ENCODE assay signal across 25 cellular contexts in genomic region chr18:63613420-63613819, GRCh38. TPM values are rescaled to one million over a fixed set of nuclear protein-coding genes. Genes with fewer than 3 reads are reported as not detected.
DNase-seq lines count a peak whose midpoint lies in the region; ATAC-seq, FAIRE-seq and TF ChIP-seq lines count a peak whose summit lies in the region.
"Had no signal": no experiment of that assay in that cellular context is flagged by ENCODE, and none has a peak within 500 bp of the region (broad histone marks: within the 10 kb centered on the region; RNA-seq: fewer than 3 reads in every experiment).

No MANE protein-coding gene starts in this region.

- WGBS in esophagus muscularis mucosa = 82% methylated on average over 4 of the region's 4 CpGs

- ATAC-seq in WTC11 (peak; percentile 57), GM21515 (IDR thresholded peaks at IDR 0.05; ENCODE audit: unreplicated experiment) (no peak), HG03439 (IDR thresholded peaks at IDR 0.05; ENCODE audit: unreplicated experiment) (no peak)
- ATAC-seq: GM12878 had no signal

- peaks cover 12% of the 10 kb centered on the region for H3K4me1 Mint-ChIP-seq in WTC11
- H3K4me1 Mint-ChIP-seq: CD4-positive, CD25-positive, alpha-beta regulatory T cell; CD8-positive, alpha-beta memory T cell had no signal

- H3K27me3 Mint-ChIP-seq in WTC11 (ENCODE audit: low read depth) = no peaks in the 10 kb centered on the region

- intact Hi-C loops in esophagus muscularis mucosa (cut with DNase I) = no loop called here

- DNase-seq in NCI-H510A (lab: John Stamatoyannopoulos, UW) = peak; percentile 16
- DNase-seq in WTC11 (ENCODE audit: low spot score) = no peak
- DNase-seq in esophagus muscularis mucosa (ENCODE audit: extremely low spot score) = peak; percentile 83
- DNase-seq in GM12891 (ENCODE audit: insufficient read length, low spot score) = no peak
- DNase-seq in activated T-cell treated with anti-CD3 and anti-CD28 coated beads for 4 hours = no peak
- DNase-seq: ACHN; BE2C; C1 segment of cervical spinal cord; CD4-positive, CD25-positive, alpha-beta regulatory T cell; CD8-positive, alpha-beta memory T cell; COR-L47; DMS 273 treated with DMSO at 0.1 percent for 48 hours; DMS53; DND-41; EL; GOT3; H9 had no signal

- H3K4me3 ChIP-seq in esophagus muscularis mucosa = no peak overlapping the region
- H3K4me3 ChIP-seq: GM12878 had no signal

- no peaks in the 10 kb centered on the region for H3K36me3 ChIP-seq in esophagus muscularis mucosa
- H3K36me3 ChIP-seq: BE2C had no signal

- peaks cover 6% of the 10 kb centered on the region for H3K9me3 Mint-ChIP-seq in WTC11
- H3K9me3 Mint-ChIP-seq: H9 had no signal

- TF ChIP-seq EP300 in esophagus muscularis mucosa (IDR thresholded peaks at IDR 0.05) = no peak

- POLR2A ChIA-PET in WTC11 (lab: Charles Lee) = no interaction called here

- TF ChIP-seq CTCF in WTC11 (IDR thresholded peaks at IDR 0.05) (no peak), esophagus muscularis mucosa (IDR thresholded peaks at IDR 0.05) (no peak)

- CTCF ChIA-PET in WTC11 (lab: Charles Lee) = no interaction called here

- H3K4me3 Mint-ChIP-seq in WTC11 = no peak overlapping the region
- H3K4me3 Mint-ChIP-seq: CD4-positive, CD25-positive, alpha-beta regulatory T cell; CD8-positive, alpha-beta memory T cell; H9 had no signal

- TF ChIP-seq POLR2A in esophagus muscularis mucosa (IDR thresholded peaks at IDR 0.05; ENCODE audit: low read depth) = no peak
- no peak for TF ChIP-seq POLR2A in GM12891 (IDR thresholded peaks at IDR 0.05; ENCODE audit: low read depth, low read length)

- no peak overlapping the region for H3K27ac ChIP-seq in esophagus muscularis mucosa (replicated peaks in 1 of 4)
- H3K27ac ChIP-seq: HL-60 had no signal

- H3K27ac Mint-ChIP-seq in WTC11 = no peak overlapping the region
- H3K27ac Mint-ChIP-seq: CD4-positive, CD25-positive, alpha-beta regulatory T cell; CD8-positive, alpha-beta memory T cell; H9 had no signal

- no peaks in the 10 kb centered on the region for H3K9me3 ChIP-seq in esophagus muscularis mucosa
- H3K9me3 ChIP-seq: BE2C had no signal

- no peaks in the 10 kb centered on the region for H3K4me1 ChIP-seq in esophagus muscularis mucosa
- H3K4me1 ChIP-seq: BE2C had no signal

- H3K36me3 Mint-ChIP-seq in WTC11 = no peaks in the 10 kb centered on the region
- H3K36me3 Mint-ChIP-seq: CD4-positive, CD25-positive, alpha-beta regulatory T cell; CD8-positive, alpha-beta memory T cell had no signal

- no peaks in the 10 kb centered on the region for H3K27me3 ChIP-seq in esophagus muscularis mucosa
- H3K27me3 ChIP-seq: BE2C had no signal

- no peak for FAIRE-seq in GM12891 (lab: Jason Lieb, UNC)
- FAIRE-seq: A204.1, GM12878, GM19239 had no signal

TF ChIP-seq in WTC11, 78 proteins besides CTCF, POLR2A, EP300 and RAD21 (continues in another document):
- TF ChIP-seq ZNF423 (CRISPR knock-in tag; IDR thresholded peaks at IDR 0.05) (no peak), E2F5 (CRISPR knock-in tag; IDR thresholded peaks at IDR 0.05) (no peak), NR3C1 (CRISPR knock-in tag; conservative IDR thresholded peaks at IDR 0.05; ENCODE audit: low read depth) (no peak), FOXP4 (CRISPR knock-in tag; IDR thresholded peaks at IDR 0.05) (no peak), ZNF219 (CRISPR knock-in tag; IDR thresholded peaks at IDR 0.05; ENCODE audit: borderline replicate concordance) (no peak), ZNF512 (CRISPR knock-in tag; IDR thresholded peaks at IDR 0.05; ENCODE audit: borderline replicate concordance) (no peak)

TF ChIP-seq in GM12891, 5 proteins besides CTCF, POLR2A, EP300 and RAD21:
- TF ChIP-seq POLR2AphosphoS5 (IDR thresholded peaks at IDR 0.05; ENCODE audit: low read depth, low read length) (no peak), TAF1 (IDR thresholded peaks at IDR 0.05; ENCODE audit: low read depth, low read length) (no peak), POU2F2 (IDR thresholded peaks at IDR 0.05; ENCODE audit: low read depth, low read length) (no peak), SPI1 (IDR thresholded peaks at IDR 0.05; ENCODE audit: low read depth, low read length) (no peak), PAX5 (IDR thresholded peaks at IDR 0.05; ENCODE audit: insufficient read depth, low read length, severe bottlenecking) (no peak)

RNA-seq across cellular contexts. Expression of gene SERPINB13, which starts 26.3 kb away (rescaled TPM):
- not detected in 3 replicates for total RNA-seq in WTC11 (2021)
- not detected for total RNA-seq in esophagus muscularis mucosa
- polyA plus RNA-seq in GM12891 (2012; ENCODE audit: low read depth, missing spikeins) = not detected
- total RNA-seq: CD4-positive, CD25-positive, alpha-beta regulatory T cell; CD8-positive, alpha-beta memory T cell; G401; GM12878; H9; HT1080 had no signal
- polyA plus RNA-seq: CD4-positive, CD25-positive, alpha-beta regulatory T cell; CD8-positive, alpha-beta memory T cell; GM12878 had no signal

RNA-seq across cellular contexts. Expression of gene SERPINB4, which starts 30.6 kb away (rescaled TPM):
- total RNA-seq in WTC11 (2021) = 0.37 to 1.3 TPM (median 0.53 TPM) in 3 replicates
- not detected for total RNA-seq in esophagus muscularis mucosa
- polyA plus RNA-seq in GM12891 (2012; ENCODE audit: low read depth, missing spikeins) = not detected
- total RNA-seq: CD4-positive, CD25-positive, alpha-beta regulatory T cell; CD8-positive, alpha-beta memory T cell; G401; GM12878; HT1080 had no signal
- polyA plus RNA-seq: CD4-positive, CD25-positive, alpha-beta regulatory T cell; CD8-positive, alpha-beta memory T cell; GM12878 had no signal

RNA-seq across cellular contexts. Expression of gene SERPINB3, which starts 48.3 kb away (rescaled TPM):
- total RNA-seq in WTC11 (2021) = 0.11 to 0.22 TPM in 2 of 3 replicates, not detected in the other
- total RNA-seq in esophagus muscularis mucosa = not detected
- not detected for polyA plus RNA-seq in GM12891 (2012; ENCODE audit: low read depth, missing spikeins)
- total RNA-seq: CD4-positive, CD25-positive, alpha-beta regulatory T cell; CD8-positive, alpha-beta memory T cell; G401; GM12878; HT1080 had no signal
- polyA plus RNA-seq: CD4-positive, CD25-positive, alpha-beta regulatory T cell; CD8-positive, alpha-beta memory T cell; GM12878 had no signal

Comparison
In these comparisons a context has a peak if more than half of its experiments do, and no peak if none do; other contexts are left out.
1. DNase-seq: peak in NCI-H510A (single experiment) and esophagus muscularis mucosa (single experiment); none in WTC11 (single experiment), GM12891 (single experiment) and activated T-cell treated with anti-CD3 and anti-CD28 coated beads for 4 hours (single experiment).